12 cellular contexts compared by ENCODE assay signal in genomic region chr9:88814521-88815101, GRCh38.
A peak's percentile ranks its signal among the peaks of the same experiment; 100 is the strongest.
DNase-seq lines count a peak whose midpoint lies in the region; ATAC-seq and TF ChIP-seq lines count a peak whose summit lies in the region.
"Had no signal": no experiment of that assay in that cellular context is flagged by ENCODE, and none has a peak within 500 bp of the region (broad histone marks: within the 10 kb centered on the region; RNA-seq: fewer than 3 reads in every experiment).

No MANE protein-coding gene starts in this region.

- peak; percentile 89 for DNase-seq in AG09319 (ENCODE audit: extremely low read depth, low read depth)
- no peak for DNase-seq in Right ventricle myocardium inferior (ENCODE audit: missing footprints)
- peak; percentile 76 for DNase-seq in putamen (ENCODE audit: low spot score)
- DNase-seq in D341Med (ENCODE audit: low spot score), result no peak
- DNase-seq in COR-L47 (lab: John Stamatoyannopoulos, UW), result no peak
- DNase-seq in mucosa of gallbladder (ENCODE audit: low spot score), result no peak
- no peak for DNase-seq in posterior vena cava (ENCODE audit: low spot score)
- DNase-seq: H7; kidney; stimulated activated CD4-positive, alpha-beta T cell treated with anti-CD3 and anti-CD28 coated beads, Interleukin-2, amount 100 ng/mL, for 48 hours had no signal

- H3K27ac ChIP-seq in angular gyrus (ENCODE audit: low read depth, low read length), result peak overlapping the region; percentile 15
- H3K27ac ChIP-seq: neutrophil had no signal

- no peak for TF ChIP-seq CTCF in AG09319 (IDR thresholded peaks at IDR 0.05; ENCODE audit: low read depth, low read length)

- ATAC-seq in Right ventricle myocardium inferior, result peak; percentile 84

- intact Hi-C loops in Right ventricle myocardium inferior (cut with DNase I), result loop anchor here (2.0 kb wide), 2 partner anchors 58 to 184 kb away; no protein-coding TSS in a partner anchor
- intact Hi-C loops in posterior vena cava (cut with DNase I), result no loop called here

Comparison
In these comparisons a context has a peak if more than half of its experiments do, and no peak if none do; other contexts are left out.
1. DNase-seq: peak in AG09319 (single experiment) and putamen (single experiment); none in Right ventricle myocardium inferior (single experiment), D341Med (single experiment), COR-L47 (single experiment), mucosa of gallbladder (single experiment) and posterior vena cava (single experiment).